ENCODE assay signal across 20 cellular contexts in the genomic region with DNA sequence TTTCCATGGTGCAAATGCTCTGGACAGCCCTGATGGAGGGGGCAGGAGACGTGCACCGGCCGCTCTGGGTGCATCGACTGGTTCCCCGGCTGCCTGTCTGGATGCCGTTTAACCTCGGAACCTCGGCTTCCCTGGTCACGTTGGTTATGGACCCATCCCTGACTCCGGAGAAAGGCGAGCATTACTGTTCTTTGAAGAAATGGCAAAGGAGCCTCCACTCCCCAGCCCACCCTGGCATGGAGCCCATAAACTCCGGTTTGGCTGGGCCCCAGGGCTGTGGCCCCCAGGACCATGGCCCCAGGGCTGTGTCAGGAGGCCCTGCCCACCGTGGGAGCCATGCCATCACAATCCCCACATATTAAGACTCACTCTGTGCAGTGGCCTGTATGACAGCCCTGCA. TPM values are rescaled to one million over a fixed set of nuclear protein-coding genes. Genes with fewer than 3 reads are reported as not detected.
"Had no signal": no experiment of that assay in that cellular context is flagged by ENCODE, and none has a peak within 500 bp of the region (broad histone marks: within the 10 kb centered on the region; RNA-seq: fewer than 3 reads in every experiment).

No MANE protein-coding gene starts in this region.

- DNase-seq: Karpas-422, Kasumi-1, MG63, MM.1S, MV-4-11, NCI-H1048, NCI-H1436, NCI-H1436 treated with DMSO at 0.1 percent for 48 hours, NCI-H1694, NCI-H187 treated with DMSO at 0.1 percent for 48 hours, NCI-H1930, NCI-H2081 treated with DMSO at 0.1 percent for 48 hours, NCI-H2227 treated with DMSO at 0.1 percent for 48 hours, NCI-H226, NCI-H446, NCI-H446 treated with DMSO at 0.1 percent for 48 hours had no signal

- H3K4me3 ChIP-seq: MG63 had no signal

- H3K9me3 ChIP-seq: MG63 had no signal

- H3K36me3 ChIP-seq: MG63 had no signal

RNA-seq across cellular contexts. Expression of a gene that starts 28.9 kb away (rescaled TPM):
- total RNA-seq: LHCN-M2, M059J, MCF 10A, NCI-H460 had no signal

RNA-seq across cellular contexts. Expression of a gene that starts 55.9 kb away (rescaled TPM):
- total RNA-seq: LHCN-M2, M059J, MCF 10A, NCI-H460 had no signal
